ENCODE assay signal across 14 cellular contexts in genomic region chr10:103120977-103121735, GRCh38.
DNase-seq lines count a peak whose midpoint lies in the region; ATAC-seq and TF ChIP-seq lines count a peak whose summit lies in the region.
"Had no signal": no experiment of that assay in that cellular context is flagged by ENCODE, and none has a peak within 500 bp of the region (broad histone marks: within the 10 kb centered on the region; RNA-seq: fewer than 3 reads in every experiment).

No MANE protein-coding gene starts in this region.

- no peaks in the 10 kb centered on the region for H3K27me3 ChIP-seq in skeletal muscle tissue (ENCODE audit: control insufficient read depth in 3 of 3, insufficient read depth in 3 of 3, low read length in 3 of 3)
- no peaks in the 10 kb centered on the region for H3K27me3 ChIP-seq in SJCRH30
- H3K27me3 ChIP-seq: body of pancreas, ovary, suprapubic skin had no signal

- no peak overlapping the region for H3K9ac ChIP-seq in skeletal muscle tissue (ENCODE audit: low read depth in 1 of 3, low read length in 3 of 3)

- POLR2A ChIA-PET in GM10248 (lab: Yijun Ruan, JAX), result no interaction called here

- H3K4me3 ChIP-seq in skeletal muscle tissue (ENCODE audit: low read length in 3 of 3) (peak overlapping the region in 1 of 3 donors; percentile 24), SJCRH30 (no peak overlapping the region)
- H3K4me3 ChIP-seq: body of pancreas, ovary, suprapubic skin had no signal

- TF ChIP-seq CTCF in GM10248 (IDR thresholded peaks at IDR 0.05; ENCODE audit: control extremely low read depth, extremely low read depth, low read depth, missing control alignments), result no peak

- no peaks in the 10 kb centered on the region for H3K36me3 ChIP-seq in skeletal muscle tissue (ENCODE audit: control insufficient read depth in 3 of 3, insufficient read depth in 3 of 3, low read length in 3 of 3)
- H3K36me3 ChIP-seq in SJCRH30, result no peaks in the 10 kb centered on the region
- H3K36me3 ChIP-seq: ovary had no signal

- H3K9me3 ChIP-seq in skeletal muscle tissue (ENCODE audit: control insufficient read depth in 3 of 3, low read length in 3 of 3), result no peaks in the 10 kb centered on the region
- no peaks in the 10 kb centered on the region for H3K9me3 ChIP-seq in SJCRH30 (replicated peaks)
- H3K9me3 ChIP-seq: body of pancreas, ovary, suprapubic skin had no signal

- H3K4me1 ChIP-seq in skeletal muscle tissue (ENCODE audit: control insufficient read depth in 3 of 3, insufficient read depth in 3 of 3, low read length in 3 of 3), result peaks cover 50 to 68% (median 51%) of the 10 kb centered on the region in 3 donors
- peaks cover 5% of the 10 kb centered on the region; the same call in 1 of the 2 replicates for H3K4me1 ChIP-seq in SJCRH30
- H3K4me1 ChIP-seq: body of pancreas had no signal

- DNase-seq in HCEC 1CT (peak; percentile 30), iris pigment epithelial cell (ENCODE audit: low read depth) (peak; percentile 25), COLO829 (ENCODE audit: low spot score) (no peak), SJCRH30 (no peak), GM10248 (ENCODE audit: extremely low spot score) (no peak)
- DNase-seq: activated CD8-positive, alpha-beta T cell treated with anti-CD3 and anti-CD28 coated beads for 36 hours; body of pancreas; mesendoderm; MV-4-11; ovary had no signal

- H3K27ac ChIP-seq in cingulate gyrus (ENCODE audit: low read depth, low read length), result peak overlapping the region; percentile 8
- peak overlapping the region; percentile 69 for H3K27ac ChIP-seq in skeletal muscle tissue (ENCODE audit: low read depth, low read length)
- H3K27ac ChIP-seq in SJCRH30, result no peak overlapping the region
- H3K27ac ChIP-seq: body of pancreas, ovary, suprapubic skin had no signal

- ATAC-seq in GM21447 (IDR thresholded peaks at IDR 0.05; ENCODE audit: unreplicated experiment), result no peak
- ATAC-seq: activated CD8-positive, alpha-beta T cell treated with anti-CD3 and anti-CD28 coated beads for 36 hours; body of pancreas had no signal

- CTCF ChIA-PET in GM10248 (lab: Yijun Ruan, JAX), result no interaction called here

Comparison
In these comparisons a context has a peak if more than half of its experiments do, and no peak if none do; other contexts are left out.
1. DNase-seq: peak in HCEC 1CT (single experiment) and iris pigment epithelial cell (single experiment); none in COLO829 (single experiment), SJCRH30 (0 of 2) and GM10248 (single experiment).